Comparison of ENCODE assay signal across 8 cellular contexts in genomic region chr1:116826818-116827606, GRCh38.
DNase-seq lines count a peak whose midpoint lies in the region; ATAC-seq lines count a peak whose summit lies in the region.
"Had no signal": no experiment of that assay in that cellular context is flagged by ENCODE, and none has a peak within 500 bp of the region (broad histone marks: within the 10 kb centered on the region; RNA-seq: fewer than 3 reads in every experiment).

No MANE protein-coding gene starts in this region.

- CTCF ChIA-PET in naive thymus-derived CD4-positive, alpha-beta T cell (lab: Charles Lee), result interaction anchor here (1.1 to 1.5 kb wide), 2 partner anchors 10 to 64 kb away, joined by 3 to 4 read pairs; no protein-coding TSS in a partner anchor

- H3K4me3 Mint-ChIP-seq in naive thymus-derived CD4-positive, alpha-beta T cell, result peak overlapping the region in 6 of 10 donors; percentile 1 to 76 (median 22)
- H3K4me3 Mint-ChIP-seq: activated B cell treated with CpG ODN at 0.5 μM for 24 hours had no signal

- DNase-seq in NCI-H446 treated with DMSO at 0.1 percent for 48 hours (lab: John Stamatoyannopoulos, UW) (peak; percentile 57), NCI-H1048 (lab: John Stamatoyannopoulos, UW) (no peak), middle frontal gyrus (ENCODE audit: extremely low spot score, low spot score) (no peak)
- peak; percentile 74 to 78 for DNase-seq in activated T-cell treated with anti-CD3 and anti-CD28 coated beads, Interleukin-2, amount 50 U/mL, for 48 hours
- DNase-seq in naive thymus-derived CD4-positive, alpha-beta T cell, result peak in 3 of 9 donors; percentile 11 to 64 (median 46)
- DNase-seq: activated B cell treated with CpG ODN at 0.5 μM for 24 hours had no signal

- POLR2A ChIA-PET in naive thymus-derived CD4-positive, alpha-beta T cell (lab: Charles Lee), result interaction anchor here (0.6 to 1.3 kb wide), 8 partner anchors 11 to 179 kb away, joined by 3 to 6 read pairs (median 3); no protein-coding TSS in a partner anchor

- H3K4me3 ChIP-seq in naive thymus-derived CD4-positive, alpha-beta T cell (ENCODE audit: low read length), result no peak overlapping the region

- H3K9me3 Mint-ChIP-seq in naive thymus-derived CD4-positive, alpha-beta T cell, result peaks cover 0 to 7% (median 2%) of the 10 kb centered on the region in 11 donors
- H3K9me3 Mint-ChIP-seq: activated B cell treated with CpG ODN at 0.5 μM for 24 hours had no signal

- no peaks in the 10 kb centered on the region for H3K9me3 ChIP-seq in naive thymus-derived CD4-positive, alpha-beta T cell (ENCODE audit: control insufficient read depth in 2 of 3, low read length in 3 of 3)

- intact Hi-C loops in naive thymus-derived CD4-positive, alpha-beta T cell (cut with micrococcal nuclease), result loop anchor here in 1 of 2 donors (1.0 to 2.0 kb wide), 5 partner anchors 16 to 160 kb away; no protein-coding TSS in a partner anchor

- peak overlapping the region; percentile 10 to 94 (median 77) for H3K27ac Mint-ChIP-seq in naive thymus-derived CD4-positive, alpha-beta T cell
- H3K27ac Mint-ChIP-seq: activated B cell treated with CpG ODN at 0.5 μM for 24 hours had no signal

- peaks cover 10 to 12% of the 10 kb centered on the region in 2 donors for H3K4me1 ChIP-seq in naive thymus-derived CD4-positive, alpha-beta T cell (ENCODE audit: control insufficient read depth in 2 of 2, insufficient read depth in 2 of 2, low read length in 2 of 2)

- peaks cover 0 to 11% (median 0%) of the 10 kb centered on the region in 5 donors for H3K36me3 Mint-ChIP-seq in naive thymus-derived CD4-positive, alpha-beta T cell

- no peak overlapping the region for H3K27ac ChIP-seq in naive thymus-derived CD4-positive, alpha-beta T cell (ENCODE audit: low read depth, low read length)

- peaks cover 0 to 3% (median 0%) of the 10 kb centered on the region in 5 donors for H3K27me3 Mint-ChIP-seq in naive thymus-derived CD4-positive, alpha-beta T cell

- H3K4me1 Mint-ChIP-seq in naive thymus-derived CD4-positive, alpha-beta T cell, result peaks cover 11 to 60% (median 25%) of the 10 kb centered on the region in 7 donors
- H3K4me1 Mint-ChIP-seq: activated B cell treated with CpG ODN at 0.5 μM for 24 hours had no signal

- no peaks in the 10 kb centered on the region for H3K27me3 ChIP-seq in naive thymus-derived CD4-positive, alpha-beta T cell (ENCODE audit: control insufficient read depth in 2 of 2, insufficient read depth in 2 of 2, low read length in 2 of 2)

- peak; percentile 86 for ATAC-seq in GM18909 (IDR thresholded peaks at IDR 0.05; ENCODE audit: poor library complexity, unreplicated experiment)
- peak; percentile 89 for ATAC-seq in HG02885 (IDR thresholded peaks at IDR 0.05; ENCODE audit: poor library complexity, unreplicated experiment)
- peak; percentile 59 for ATAC-seq in naive thymus-derived CD4-positive, alpha-beta T cell

- H3K36me3 ChIP-seq in naive thymus-derived CD4-positive, alpha-beta T cell (ENCODE audit: control insufficient read depth in 2 of 3, insufficient read depth in 3 of 3, low read length in 3 of 3), result no peaks in the 10 kb centered on the region

Comparison
In these comparisons a context has a peak if more than half of its experiments do, and no peak if none do; other contexts are left out.
1. DNase-seq: peak in NCI-H446 treated with DMSO at 0.1 percent for 48 hours (single experiment) and activated T-cell treated with anti-CD3 and anti-CD28 coated beads, Interleukin-2, amount 50 U/mL, for 48 hours (2 of 2); none in NCI-H1048 (single experiment) and middle frontal gyrus (single experiment).
2. Peak in every context shown above with its lines, with median percentiles within 50 percentile points of each other: ATAC-seq.